Comparison of ENCODE assay signal across 1 cellular context in the genomic region with DNA sequence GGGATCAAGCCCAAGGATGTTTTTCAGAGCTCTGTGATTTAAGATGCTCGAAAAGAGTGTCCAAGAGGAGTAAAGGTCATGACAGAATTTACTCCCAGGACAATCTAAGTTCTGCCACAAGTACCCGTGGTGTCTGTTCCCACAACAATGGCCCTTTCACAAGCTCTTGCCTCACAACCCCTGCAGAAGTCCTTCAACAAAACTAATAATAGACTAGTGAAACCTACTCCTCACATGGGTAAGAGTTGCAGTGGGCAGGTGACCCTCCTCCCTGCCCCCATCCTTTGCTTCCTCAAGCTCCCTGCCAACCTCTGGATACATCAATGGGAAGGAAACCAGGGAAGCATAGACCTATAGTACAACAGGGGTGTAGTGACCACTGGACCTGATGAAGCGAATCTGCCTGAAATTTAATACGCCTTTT.
TF ChIP-seq lines count a peak whose summit lies in the region.

No MANE protein-coding gene starts in this region.

TF ChIP-seq in HepG2, 621 proteins besides CTCF, POLR2A, EP300 and RAD21:
- TF ChIP-seq SOX5 (CRISPR knock-in tag; IDR thresholded peaks at IDR 0.05; ENCODE audit: borderline replicate concordance), result peak; percentile 53; the same call in 1 of the 2 replicates
- peak; percentile 8; the same call in 1 of the 2 replicates for TF ChIP-seq SSRP1 (CRISPR knock-in tag; IDR thresholded peaks at IDR 0.05)
- TF ChIP-seq TFE3 (CRISPR knock-in tag; IDR thresholded peaks at IDR 0.05), result no peak
- peak; percentile 93 for TF ChIP-seq RBM22 (optimal IDR thresholded peaks at IDR 0.05; ENCODE audit: low read length)
- TF ChIP-seq, protein P1, sequence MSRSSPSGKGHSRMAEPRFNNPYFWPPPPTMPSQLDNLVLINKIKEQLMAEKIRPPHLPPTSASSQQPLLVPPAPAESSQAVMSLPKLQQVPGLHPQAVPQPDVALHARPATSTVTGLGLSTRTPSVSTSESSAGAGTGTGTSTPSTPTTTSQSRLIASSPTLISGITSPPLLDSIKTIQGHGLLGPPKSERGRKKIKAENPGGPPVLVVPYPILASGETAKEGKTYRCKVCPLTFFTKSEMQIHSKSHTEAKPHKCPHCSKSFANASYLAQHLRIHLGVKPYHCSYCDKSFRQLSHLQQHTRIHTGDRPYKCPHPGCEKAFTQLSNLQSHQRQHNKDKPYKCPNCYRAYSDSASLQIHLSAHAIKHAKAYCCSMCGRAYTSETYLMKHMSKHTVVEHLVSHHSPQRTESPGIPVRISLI (CRISPR knock-in tag; IDR thresholded peaks at IDR 0.05; ENCODE audit: borderline replicate concordance), result 0 out of 2 replicates have a peak, but pooled peaks have one; percentile 25
- TF ChIP-seq POLR2G (IDR thresholded peaks at IDR 0.05; ENCODE audit: low read depth, low read length), result peak; percentile 60; the same call in 1 of the 2 replicates
- 0 out of 2 replicates have a peak, but pooled peaks have one; percentile 1 for TF ChIP-seq MBD4 (IDR thresholded peaks at IDR 0.05; ENCODE audit: borderline replicate concordance, low read length)
- peak; percentile 46; the same call in 1 of the 2 replicates for TF ChIP-seq ZNF281 (CRISPR knock-in tag; IDR thresholded peaks at IDR 0.05; ENCODE audit: borderline replicate concordance)
- TF ChIP-seq PAF1 (CRISPR knock-in tag; IDR thresholded peaks at IDR 0.05), result 0 out of 2 replicates have a peak, but pooled peaks have one; percentile 12
- peak; percentile 50 for TF ChIP-seq AGO2 (optimal IDR thresholded peaks at IDR 0.05; ENCODE audit: low read depth, low read length)
- TF ChIP-seq SOX13 (IDR thresholded peaks at IDR 0.05), result no peak
- TF ChIP-seq SOX13 (CRISPR knock-in tag; conservative IDR thresholded peaks at IDR 0.05 in 1 of 2, IDR thresholded peaks at IDR 0.05 in 1 of 2), result peak in 1 of 2 experiments; percentile 67; a peak in 2 of 4 replicates
- TF ChIP-seq CEBPB (IDR thresholded peaks at IDR 0.05; ENCODE audit: borderline replicate concordance, low read depth, low read length), result peak; percentile 67; the same call in 1 of the 2 replicates
- TF ChIP-seq PHF5A (CRISPR knock-in tag; IDR thresholded peaks at IDR 0.05; ENCODE audit: low read depth, unreplicated experiment), result no peak
- TF ChIP-seq FOXP4 (CRISPR knock-in tag; IDR thresholded peaks at IDR 0.05), result no peak
- no peak for TF ChIP-seq RERE (CRISPR knock-in tag; IDR thresholded peaks at IDR 0.05; ENCODE audit: low read depth)
- TF ChIP-seq PBX3 (CRISPR knock-in tag; IDR thresholded peaks at IDR 0.05; ENCODE audit: borderline replicate concordance), result no peak
- TF ChIP-seq CEBPG (CRISPR knock-in tag; IDR thresholded peaks at IDR 0.05), result peak; percentile 38; the same call in 1 of the 2 replicates
- peak; percentile 74; the same call in 1 of the 2 replicates for TF ChIP-seq POLR2AphosphoS2 (IDR thresholded peaks at IDR 0.05; ENCODE audit: low read depth, low read length)
